In genomic region chr7:149237502-149237901, GRCh38 we compare ENCODE assay signal across 1 cellular context.
TF ChIP-seq lines count a peak whose summit lies in the region.

No MANE protein-coding gene starts in this region.

TF ChIP-seq in IMR-90, 13 proteins besides CTCF, POLR2A, EP300 and RAD21:
- no peak for TF ChIP-seq MXI1 (IDR thresholded peaks at IDR 0.05; ENCODE audit: borderline replicate concordance, low read depth, low read length)
- TF ChIP-seq NFE2L2 (IDR thresholded peaks at IDR 0.05; ENCODE audit: low read depth, low read length) = no peak
- no peak for TF ChIP-seq RFX5 (IDR thresholded peaks at IDR 0.05; ENCODE audit: low read depth, low read length)
- TF ChIP-seq FOS (IDR thresholded peaks at IDR 0.05; ENCODE audit: low read depth, low read length) = no peak
- TF ChIP-seq SMC3 (IDR thresholded peaks at IDR 0.05; ENCODE audit: low read depth, low read length) = no peak
- TF ChIP-seq BHLHE40 (IDR thresholded peaks at IDR 0.05; ENCODE audit: low read depth, low read length) = no peak
- no peak for TF ChIP-seq CEBPB (IDR thresholded peaks at IDR 0.05; ENCODE audit: low read depth, low read length)
- TF ChIP-seq CHD1 (IDR thresholded peaks at IDR 0.05; ENCODE audit: low read depth, low read length) = no peak
- no peak for TF ChIP-seq MAFK (IDR thresholded peaks at IDR 0.05; ENCODE audit: low read depth, low read length)
- no peak for TF ChIP-seq RCOR1 (IDR thresholded peaks at IDR 0.05; ENCODE audit: insufficient replicate concordance, low read length)
- no peak for TF ChIP-seq ELK1 (IDR thresholded peaks at IDR 0.05; ENCODE audit: borderline replicate concordance, low read depth, low read length)
- no peak for TF ChIP-seq USF2 (IDR thresholded peaks at IDR 0.05; ENCODE audit: low read depth, low read length)
- TF ChIP-seq MAZ (IDR thresholded peaks at IDR 0.05; ENCODE audit: borderline replicate concordance, low read depth, low read length) = no peak
TF ChIP-seq in IMR-90: peak in this region for 0.
